ENCODE assay signal across 18 cellular contexts in the genomic region with DNA sequence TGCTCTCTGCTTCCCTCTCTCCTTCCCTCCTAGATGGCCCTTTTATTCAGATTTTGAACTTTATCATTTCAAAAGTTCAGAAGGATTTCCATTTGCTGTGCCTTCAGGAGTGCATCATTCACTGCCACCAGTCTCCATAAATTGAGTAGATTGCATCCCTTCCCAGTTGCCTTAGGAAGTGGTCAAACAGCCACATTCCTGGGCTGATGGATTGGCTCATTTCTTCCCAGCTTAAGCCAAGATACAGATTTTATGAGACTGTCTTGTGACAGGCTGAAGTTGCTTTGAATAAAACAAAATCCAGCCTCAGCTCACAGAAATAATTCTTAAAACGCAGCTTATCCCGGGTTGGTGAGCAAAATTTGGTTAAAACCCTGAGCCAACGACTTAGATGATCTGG. TPM values are rescaled to one million over a fixed set of nuclear protein-coding genes. Genes with fewer than 3 reads are reported as not detected.
DNase-seq lines count a peak whose midpoint lies in the region; TF ChIP-seq lines count a peak whose summit lies in the region.
"Had no signal": no experiment of that assay in that cellular context is flagged by ENCODE, and none has a peak within 500 bp of the region (broad histone marks: within the 10 kb centered on the region; RNA-seq: fewer than 3 reads in every experiment).

No MANE protein-coding gene starts in this region.

- 25% methylated on average over 3 of the region's 3 CpGs for WGBS in hepatocyte (ENCODE audit: low lambda C conversion rate, missing lambda C conversion rate)
- WGBS in thyroid gland, 2 donors = 79 to 81% methylated on average over 3 of the region's 3 CpGs

- peak; percentile 60 for DNase-seq in GM04504 (ENCODE audit: low read depth)
- peak; percentile 93 for DNase-seq in amniotic epithelial cell (ENCODE audit: low read depth)
- no peak for DNase-seq in hepatocyte (ENCODE audit: low spot score)
- DNase-seq in stromal cell of bone marrow (ENCODE audit: low read depth) = peak; percentile 75
- DNase-seq in HuH-7.5 (ENCODE audit: low spot score) = no peak
- DNase-seq in thyroid gland = no peak
- no peak for DNase-seq in ascending aorta (ENCODE audit: low spot score in 2 of 2)
- DNase-seq in NCI-H187 treated with DMSO at 0.1 percent for 48 hours (lab: John Stamatoyannopoulos, UW) = no peak
- DNase-seq: activated CD4-positive, alpha-beta T cell treated with anti-CD3 and anti-CD28 coated beads, Interleukin-2, amount 10 ng/mL, durations not matched to agents 7 days and 5 days; activated naive CD4-positive, alpha-beta T cell treated with anti-CD3 and anti-CD28 coated beads, Interleukin-2, amount 10 ng/mL, durations not matched to agents 7 days and 5 days; AML-193; Caco-2; GF-D8; H7; left colon; MG63; NCI-H1694; stimulated activated naive B cell treated with anti-CD40 and anti-IgM and Interleukin-4, amounts not matched to agents 10 μg/mL and 1 μg/mL and 100 μg/mL, for 72 hours had no signal

- H4K20me1 ChIP-seq in hepatocyte (ENCODE audit: insufficient read depth, poor library complexity, severe bottlenecking) = no peaks in the 10 kb centered on the region

- no peaks in the 10 kb centered on the region for H3K9me3 ChIP-seq in hepatocyte (ENCODE audit: low read depth)
- H3K9me3 ChIP-seq in thyroid gland = no peaks in the 10 kb centered on the region
- no peaks in the 10 kb centered on the region for H3K9me3 ChIP-seq in ascending aorta
- H3K9me3 ChIP-seq: Caco-2, MG63 had no signal

- no peak for TF ChIP-seq POLR2A in thyroid gland (IDR thresholded peaks at IDR 0.05)

- peak overlapping the region; percentile 34 for H3K4me2 ChIP-seq in hepatocyte

- H3K27me3 ChIP-seq in hepatocyte = no peaks in the 10 kb centered on the region
- H3K27me3 ChIP-seq in thyroid gland = no peaks in the 10 kb centered on the region
- H3K27me3 ChIP-seq in ascending aorta = no peaks in the 10 kb centered on the region
- H3K27me3 ChIP-seq: MG63 had no signal

- intact Hi-C loops in thyroid gland (cut with DNase I) (no loop called here), ascending aorta (cut with DNase I) (no loop called here)

- H3K9me2 ChIP-seq in hepatocyte (replicated peaks; ENCODE audit: insufficient read depth) = no peaks in the 10 kb centered on the region

- H3K27ac ChIP-seq in hepatocyte = peak overlapping the region; percentile 12
- H3K27ac ChIP-seq in thyroid gland = no peak overlapping the region
- H3K27ac ChIP-seq in ascending aorta = no peak overlapping the region

- H3K79me2 ChIP-seq in hepatocyte = peaks cover 75% of the 10 kb centered on the region

- peaks cover 30% of the 10 kb centered on the region for H3K4me1 ChIP-seq in hepatocyte (ENCODE audit: insufficient read depth)
- H3K4me1 ChIP-seq in thyroid gland = peaks cover 0 to 6% of the 10 kb centered on the region in 2 donors
- H3K4me1 ChIP-seq in ascending aorta = no peaks in the 10 kb centered on the region

- TF ChIP-seq CTCF in hepatocyte (IDR thresholded peaks at IDR 0.05; ENCODE audit: poor library complexity) (no peak), thyroid gland (IDR thresholded peaks at IDR 0.05) (no peak), ascending aorta (IDR thresholded peaks at IDR 0.05) (no peak)

- H2AFZ ChIP-seq in hepatocyte = no peak overlapping the region

- no peaks in the 10 kb centered on the region for H3K36me3 ChIP-seq in hepatocyte (replicated peaks; ENCODE audit: insufficient read depth, low read depth)
- no peaks in the 10 kb centered on the region for H3K36me3 ChIP-seq in thyroid gland
- H3K36me3 ChIP-seq in ascending aorta = no peaks in the 10 kb centered on the region
- H3K36me3 ChIP-seq: MG63 had no signal

- H3K4me3 ChIP-seq in hepatocyte (no peak overlapping the region), thyroid gland (replicated peaks in 1 of 3) (no peak overlapping the region), ascending aorta (no peak overlapping the region)
- H3K4me3 ChIP-seq: MG63 had no signal

RNA-seq across cellular contexts. Expression of a gene that starts 9.8 kb away (rescaled TPM):
- 60.2 and 79.2 TPM in 2 replicates for total RNA-seq in hepatocyte
- polyA plus RNA-seq in hepatocyte = 61.0 and 74.6 TPM in 2 replicates
- total RNA-seq in thyroid gland = 10 to 100 TPM; 29.3 to 62.5 (median 41.6) TPM
- 39.7 TPM for total RNA-seq in ascending aorta

Comparison
In these comparisons a context has a peak if more than half of its experiments do, and no peak if none do; other contexts are left out.
1. DNase-seq: peak in GM04504 (single experiment), amniotic epithelial cell (single experiment) and stromal cell of bone marrow (single experiment); none in hepatocyte (single experiment), HuH-7.5 (single experiment), thyroid gland (0 of 2), ascending aorta (0 of 2) and NCI-H187 treated with DMSO at 0.1 percent for 48 hours (single experiment).